Comparison of ENCODE assay signal across 30 cellular contexts in the genomic region with DNA sequence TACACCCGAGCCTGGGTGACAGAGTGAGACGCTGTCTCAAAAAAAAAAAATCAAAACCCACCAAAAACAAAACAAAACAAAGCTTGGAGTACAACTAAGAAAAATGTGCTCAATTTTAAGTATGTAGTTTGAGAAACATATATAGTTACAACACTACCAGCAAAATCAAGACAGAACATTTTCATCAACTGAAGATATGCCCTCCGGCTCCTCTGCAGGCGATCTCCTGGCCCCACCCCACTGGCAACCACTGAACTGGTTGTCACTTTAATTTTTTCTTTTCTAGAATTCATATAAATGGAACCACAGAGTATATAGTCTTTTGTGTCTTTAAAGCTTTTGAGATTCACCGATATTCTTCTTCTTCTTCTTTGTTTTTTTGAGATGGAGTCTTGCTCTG. TPM values are rescaled to one million over a fixed set of nuclear protein-coding genes. Genes with fewer than 3 reads are reported as not detected.
"Had no signal": no experiment of that assay in that cellular context is flagged by ENCODE, and none has a peak within 500 bp of the region (broad histone marks: within the 10 kb centered on the region; RNA-seq: fewer than 3 reads in every experiment).

No MANE protein-coding gene starts in this region.

- H3K27me3 Mint-ChIP-seq: activated CD4-positive, alpha-beta memory T cell treated with anti-CD3 and anti-CD28 coated beads for 36 hours; activated naive CD8-positive, alpha-beta T cell treated with anti-CD3 and anti-CD28 coated beads for 36 hours; activated naive CD8-positive, alpha-beta T cell treated with anti-CD3 and anti-CD28 coated beads, Interleukin-2, amount 50 U/mL, for 24 hours; activated T-helper 17 cell treated with anti-CD3 and anti-CD28 coated beads, Interleukin-2, amount 50 U/mL, for 72 hours; effector memory CD8-positive, alpha-beta T cell had no signal

- DNase-seq: activated CD4-positive, alpha-beta memory T cell treated with anti-CD3 and anti-CD28 coated beads for 36 hours; activated CD4-positive, alpha-beta T cell treated with anti-CD3 and anti-CD28 coated beads for 1 hour; activated CD4-positive, alpha-beta T cell treated with anti-CD3 and anti-CD28 coated beads for 4 hours; activated CD4-positive, alpha-beta T cell treated with anti-CD3 and anti-CD28 coated beads, Interleukin-2, amount 50 U/mL, for 1 hour; activated CD8-positive, alpha-beta memory T cell treated with anti-CD3 and anti-CD28 coated beads for 24 hours; activated effector memory CD4-positive, alpha-beta T cell treated with Interleukin-2 at 50 U/mL for 16 hours; activated gamma-delta T cell treated with Interleukin-2 at 50 U/mL for 16 hours; activated naive CD4-positive, alpha-beta T cell treated with anti-CD3 and anti-CD28 coated beads, Interleukin-2, amount 50 U/mL, for 16 hours; activated naive CD8-positive, alpha-beta T cell treated with anti-CD3 and anti-CD28 coated beads for 36 hours; activated naive CD8-positive, alpha-beta T cell treated with anti-CD3 and anti-CD28 coated beads, Interleukin-2, amount 50 U/mL, for 24 hours; activated T-cell treated with anti-CD3 and anti-CD28 coated beads, Interleukin-2, amount 50 U/mL, for 4 hours; adrenal gland; amygdala; aorta; body of pancreas; caudate nucleus; cortex of kidney; dermis blood vessel endothelial cell; effector CD4-positive, alpha-beta T cell; effector memory CD8-positive, alpha-beta T cell; esophagus squamous epithelium; foreskin melanocyte; heart right ventricle; T-helper 2 cell had no signal

- H3K4me1 Mint-ChIP-seq: activated naive CD8-positive, alpha-beta T cell treated with anti-CD3 and anti-CD28 coated beads for 36 hours; activated naive CD8-positive, alpha-beta T cell treated with anti-CD3 and anti-CD28 coated beads, Interleukin-2, amount 50 U/mL, for 24 hours; activated T-helper 17 cell treated with anti-CD3 and anti-CD28 coated beads, Interleukin-2, amount 50 U/mL, for 72 hours; WTC11 had no signal

- H3K9me3 ChIP-seq: adrenal gland, body of pancreas, gastroesophageal sphincter had no signal

- H3K27me3 ChIP-seq: adrenal gland, body of pancreas, esophagus squamous epithelium, gastroesophageal sphincter, heart right ventricle had no signal

- H3K27ac ChIP-seq: adrenal gland, body of pancreas, epithelial cell of prostate, esophagus squamous epithelium, gastroesophageal sphincter, heart right ventricle, VCaP had no signal

- H3K9me3 Mint-ChIP-seq: activated T-helper 17 cell treated with anti-CD3 and anti-CD28 coated beads, Interleukin-2, amount 50 U/mL, for 72 hours; effector memory CD8-positive, alpha-beta T cell; WTC11 had no signal

- H3K27ac Mint-ChIP-seq: activated CD4-positive, alpha-beta memory T cell treated with anti-CD3 and anti-CD28 coated beads for 36 hours; activated naive CD8-positive, alpha-beta T cell treated with anti-CD3 and anti-CD28 coated beads for 36 hours; activated naive CD8-positive, alpha-beta T cell treated with anti-CD3 and anti-CD28 coated beads, Interleukin-2, amount 50 U/mL, for 24 hours; activated T-helper 17 cell treated with anti-CD3 and anti-CD28 coated beads, Interleukin-2, amount 50 U/mL, for 72 hours; effector memory CD8-positive, alpha-beta T cell; WTC11 had no signal

- H3K4me3 ChIP-seq: adrenal gland, body of pancreas, esophagus squamous epithelium, gastroesophageal sphincter, heart right ventricle had no signal

- H3K4me3 Mint-ChIP-seq: activated CD4-positive, alpha-beta memory T cell treated with anti-CD3 and anti-CD28 coated beads for 36 hours; activated naive CD8-positive, alpha-beta T cell treated with anti-CD3 and anti-CD28 coated beads for 36 hours; activated naive CD8-positive, alpha-beta T cell treated with anti-CD3 and anti-CD28 coated beads, Interleukin-2, amount 50 U/mL, for 24 hours; activated T-cell treated with anti-CD3 and anti-CD28 coated beads, Interleukin-2, amount 50 U/mL, for 4 hours; activated T-helper 17 cell treated with anti-CD3 and anti-CD28 coated beads, Interleukin-2, amount 50 U/mL, for 72 hours; effector memory CD8-positive, alpha-beta T cell; WTC11 had no signal

- H3K4me1 ChIP-seq: adrenal gland, body of pancreas, gastroesophageal sphincter, heart right ventricle had no signal

RNA-seq across cellular contexts. Expression of a gene that starts 43.0 kb away (rescaled TPM):
- total RNA-seq: activated CD4-positive, alpha-beta memory T cell treated with anti-CD3 and anti-CD28 coated beads for 36 hours; activated T-helper 17 cell treated with anti-CD3 and anti-CD28 coated beads, Interleukin-2, amount 50 U/mL, for 72 hours; T-helper 1 cell treated with Interleukin-12 subunit alpha and Interleukin-12 subunit beta and Interleukin-4 antibody, amounts not matched to agents 30 ng/mL and 1 ng/mL, for 36 hours had no signal
